25 cellular contexts compared by ENCODE assay signal in genomic region chr13:91809161-91809560, GRCh38.
"Had no signal": no experiment of that assay in that cellular context is flagged by ENCODE, and none has a peak within 500 bp of the region (broad histone marks: within the 10 kb centered on the region; RNA-seq: fewer than 3 reads in every experiment).

No MANE protein-coding gene starts in this region.

- H2AFZ ChIP-seq: hepatocyte had no signal

- FAIRE-seq: colon, endothelial cell of umbilical vein, frontal cortex had no signal

- H3K27me3 ChIP-seq: dorsolateral prefrontal cortex, esophagus muscularis mucosa, foreskin keratinocyte, gastroesophageal sphincter, heart left ventricle, hepatocyte, left lung had no signal

- H3K4me2 ChIP-seq: hepatocyte had no signal

- H3K4me1 ChIP-seq: foreskin keratinocyte, left lung, lower lobe of right lung had no signal

- ATAC-seq: foreskin keratinocyte, gastroesophageal sphincter, heart left ventricle, left colon, left lung, left ventricle myocardium superior, lower lobe of right lung, mucosa of descending colon had no signal

- DNase-seq: dermis blood vessel endothelial cell; dorsolateral prefrontal cortex; effector CD4-positive, alpha-beta T cell; effector memory CD4-positive, alpha-beta T cell; foreskin keratinocyte; heart left ventricle; hypothalamus; immature natural killer cell; islet precursor cell; kidney; kidney glomerular epithelial cell; left colon; left lung; left ventricle myocardium superior; lower lobe of right lung; mesenchymal stem cell; mucosa of descending colon; naive B cell had no signal

- H3K9me3 ChIP-seq: esophagus muscularis mucosa, gastroesophageal sphincter, heart left ventricle, left lung, lower lobe of right lung, mucosa of descending colon had no signal

- H3K79me2 ChIP-seq: hepatocyte had no signal

- H3K4me3 ChIP-seq: coronary artery, dorsolateral prefrontal cortex, esophagus muscularis mucosa, gastroesophageal sphincter, heart left ventricle, hepatocyte, left lung, lower lobe of right lung, mucosa of descending colon had no signal

- H3K27ac ChIP-seq: coronary artery, dorsolateral prefrontal cortex, esophagus muscularis mucosa, foreskin keratinocyte, gastroesophageal sphincter, heart left ventricle, hepatocyte, left lung, lower lobe of right lung had no signal

- H3K36me3 ChIP-seq: esophagus muscularis mucosa, gastroesophageal sphincter, heart left ventricle, left lung, lower lobe of right lung had no signal
